Comparison of ENCODE assay signal across 13 cellular contexts in the genomic region with DNA sequence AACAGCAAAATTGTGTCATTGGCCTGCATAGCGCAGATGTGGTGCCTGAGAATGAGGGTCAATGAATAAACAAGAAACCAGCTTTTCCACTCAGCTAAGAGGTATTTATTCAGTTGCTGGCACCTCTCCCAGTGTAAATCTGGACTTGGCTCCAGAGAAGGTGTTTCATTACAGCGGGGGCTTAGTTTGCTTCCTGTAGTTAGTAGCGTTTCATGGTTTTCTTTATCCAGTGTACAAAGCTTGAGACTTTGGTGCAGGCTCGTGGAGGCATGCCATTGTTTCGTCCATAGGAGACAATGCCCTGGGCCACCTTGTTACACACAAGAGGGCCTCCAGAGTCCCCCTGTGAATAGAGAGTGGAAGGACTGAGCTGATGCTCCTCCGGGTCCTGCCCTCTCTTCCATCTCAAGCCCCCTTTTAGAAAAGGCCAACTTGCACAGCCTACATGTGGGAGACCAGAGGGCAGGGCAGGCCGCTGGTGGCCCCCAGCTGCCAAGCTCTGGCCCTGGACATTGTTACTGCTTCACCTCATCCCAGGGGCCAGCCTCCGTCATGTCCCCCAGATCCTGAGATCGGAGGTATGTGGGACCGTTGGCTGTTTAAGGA. TPM values are rescaled to one million over a fixed set of nuclear protein-coding genes. Genes with fewer than 3 reads are reported as not detected.
DNase-seq lines count a peak whose midpoint lies in the region; ATAC-seq and TF ChIP-seq lines count a peak whose summit lies in the region.
"Had no signal": no experiment of that assay in that cellular context is flagged by ENCODE, and none has a peak within 500 bp of the region (broad histone marks: within the 10 kb centered on the region; RNA-seq: fewer than 3 reads in every experiment).

No MANE protein-coding gene starts in this region.

- DNase-seq in MG63, result peak; percentile 63
- DNase-seq in activated T-cell treated with anti-CD3 and anti-CD28 coated beads, Interleukin-2, amount 50 U/mL, for 72 hours, result no peak
- peak; percentile 7 for DNase-seq in iris pigment epithelial cell (ENCODE audit: low read depth)
- no peak for DNase-seq in glomerular visceral epithelial cell (ENCODE audit: extremely low spot score)
- no peak for DNase-seq in SKM-1 treated with dmso at 0.1 percent for 144 hours (lab: John Stamatoyannopoulos, UW; ENCODE audit: unreplicated experiment)
- DNase-seq: activated gamma-delta T cell treated with Interleukin-2 at 50 U/mL for 16 hours; CD4-positive, CD25-positive, alpha-beta regulatory T cell; erythroblast; HCEC 1CT had no signal

- no peak overlapping the region for H3K4me3 ChIP-seq in MG63
- H3K4me3 ChIP-seq: skin epidermis had no signal

- no peaks in the 10 kb centered on the region for H3K36me3 ChIP-seq in MG63

- peak in 1 of 2 donors; percentile 4 for ATAC-seq in activated T-cell treated with anti-CD3 and anti-CD28 coated beads, Interleukin-2, amount 50 U/mL, for 72 hours (replicated peaks in 1 of 2)
- no peak for ATAC-seq in HG02981 (IDR thresholded peaks at IDR 0.05; ENCODE audit: unreplicated experiment)
- ATAC-seq in HG03442 (IDR thresholded peaks at IDR 0.05; ENCODE audit: unreplicated experiment), result no peak

- H3K9me3 Mint-ChIP-seq in activated T-cell treated with anti-CD3 and anti-CD28 coated beads, Interleukin-2, amount 50 U/mL, for 72 hours, result peaks cover 0 to 2% of the 10 kb centered on the region in 2 donors
- H3K9me3 Mint-ChIP-seq: CD4-positive, CD25-positive, alpha-beta regulatory T cell had no signal

- H3K4me3 Mint-ChIP-seq in activated T-cell treated with anti-CD3 and anti-CD28 coated beads, Interleukin-2, amount 50 U/mL, for 72 hours, result peak overlapping the region; percentile 87 to 96
- H3K4me3 Mint-ChIP-seq: CD4-positive, CD25-positive, alpha-beta regulatory T cell had no signal

- no peaks in the 10 kb centered on the region for H3K9me3 ChIP-seq in MG63

- H3K4me1 Mint-ChIP-seq in activated T-cell treated with anti-CD3 and anti-CD28 coated beads, Interleukin-2, amount 50 U/mL, for 72 hours (ENCODE audit: low read depth), result peaks cover 53% of the 10 kb centered on the region

- peaks cover 14 to 30% of the 10 kb centered on the region in 2 donors for H3K36me3 Mint-ChIP-seq in activated T-cell treated with anti-CD3 and anti-CD28 coated beads, Interleukin-2, amount 50 U/mL, for 72 hours (ENCODE audit: insufficient read depth in 2 of 2)
- H3K36me3 Mint-ChIP-seq: CD4-positive, CD25-positive, alpha-beta regulatory T cell had no signal

- H3K27me3 Mint-ChIP-seq in activated T-cell treated with anti-CD3 and anti-CD28 coated beads, Interleukin-2, amount 50 U/mL, for 72 hours (ENCODE audit: low read depth), result no peaks in the 10 kb centered on the region

- peak overlapping the region; percentile 31 for H3K27ac ChIP-seq in C4-2B

- H3K27me3 ChIP-seq in MG63, result no peaks in the 10 kb centered on the region

- no peak for TF ChIP-seq CTCF in C4-2B (conservative IDR thresholded peaks at IDR 0.05)

- H3K27ac Mint-ChIP-seq in activated T-cell treated with anti-CD3 and anti-CD28 coated beads, Interleukin-2, amount 50 U/mL, for 72 hours, result peak overlapping the region; percentile 94
- H3K27ac Mint-ChIP-seq: CD4-positive, CD25-positive, alpha-beta regulatory T cell had no signal

RNA-seq across cellular contexts. Expression of a gene that starts 3.0 kb away (rescaled TPM):
- not detected in 2 replicates for total RNA-seq in MG63 (2014; rRNA removed; shearing (Covaris generic); ENCODE audit: low replicate concordance)
- 1,000 to 10,000 TPM; 2,205 to 2,852 TPM for total RNA-seq in activated T-cell treated with anti-CD3 and anti-CD28 coated beads, Interleukin-2, amount 50 U/mL, for 72 hours
- total RNA-seq: CD4-positive, CD25-positive, alpha-beta regulatory T cell had no signal

RNA-seq across cellular contexts. Expression of a gene that starts 21.5 kb away (rescaled TPM):
- not detected in 2 replicates for total RNA-seq in MG63 (2014; rRNA removed; shearing (Covaris generic); ENCODE audit: low replicate concordance)
- 10 to 100 TPM; 32.3 to 74.2 TPM for total RNA-seq in activated T-cell treated with anti-CD3 and anti-CD28 coated beads, Interleukin-2, amount 50 U/mL, for 72 hours

RNA-seq across cellular contexts. Expression of a gene that starts 54.9 kb away (rescaled TPM):
- total RNA-seq in MG63 (2014; rRNA removed; shearing (Covaris generic); ENCODE audit: low replicate concordance), result not detected in 2 replicates
- not detected for total RNA-seq in activated T-cell treated with anti-CD3 and anti-CD28 coated beads, Interleukin-2, amount 50 U/mL, for 72 hours
- total RNA-seq: CD4-positive, CD25-positive, alpha-beta regulatory T cell had no signal

Comparison
In these comparisons a context has a peak if more than half of its experiments do, and no peak if none do; other contexts are left out.
1. DNase-seq: peak in MG63 (single experiment) and iris pigment epithelial cell (single experiment); none in activated T-cell treated with anti-CD3 and anti-CD28 coated beads, Interleukin-2, amount 50 U/mL, for 72 hours (0 of 2), glomerular visceral epithelial cell (single experiment) and SKM-1 treated with dmso at 0.1 percent for 144 hours (single experiment).
2. RNA of a gene that starts 3.0 kb away (total RNA-seq): 2,205 to 2,852 TPM in activated T-cell treated with anti-CD3 and anti-CD28 coated beads, Interleukin-2, amount 50 U/mL, for 72 hours; not detected in MG63; every median in the first group is over 1,000 times any median in the second.
3. RNA of a gene that starts 21.5 kb away (total RNA-seq): 32.3 to 74.2 TPM in activated T-cell treated with anti-CD3 and anti-CD28 coated beads, Interleukin-2, amount 50 U/mL, for 72 hours; not detected in MG63; every median in the first group is over 10 times any median in the second.